ENCODE assay signal across 8 cellular contexts in genomic region chr17:50151041-50151936, GRCh38.
A peak's percentile ranks its signal among the peaks of the same experiment; 100 is the strongest.
DNase-seq lines count a peak whose midpoint lies in the region; ATAC-seq and TF ChIP-seq lines count a peak whose summit lies in the region.

No MANE protein-coding gene starts in this region.

- peak; percentile 40 for ATAC-seq in HG03520 (IDR thresholded peaks at IDR 0.05; ENCODE audit: unreplicated experiment)

- peak; percentile 51 for TF ChIP-seq CTCF in AG09319 (IDR thresholded peaks at IDR 0.05; ENCODE audit: low read depth, low read length)

- peak; percentile 58 for TF ChIP-seq POLR2A in GM18951 (IDR thresholded peaks at IDR 0.05; ENCODE audit: extremely low read depth, insufficient read depth, insufficient read length)

- peak; percentile 78 for DNase-seq in AG09319 (ENCODE audit: extremely low read depth, low read depth)
- DNase-seq in NCI-H748 treated with DMSO at 0.1 percent for 48 hours (lab: John Stamatoyannopoulos, UW) = peak; percentile 74
- peak; percentile 92 for DNase-seq in activated CD8-positive, alpha-beta memory T cell treated with anti-CD3 and anti-CD28 coated beads for 24 hours
- DNase-seq in effector CD4-positive, alpha-beta T cell = peak; percentile 78
- peak; percentile 95 for DNase-seq in medulla oblongata (ENCODE audit: extremely low spot score)
- peak; percentile 74 to 90 (median 76) for DNase-seq in stimulated activated CD4-positive, alpha-beta T cell treated with anti-CD3 and anti-CD28 coated beads, TNF-alpha, amount 100 ng/mL, for 24 hours (ENCODE audit: low read depth in 3 of 3)

- in situ Hi-C loops in GM18951 (cut with MboI; ENCODE audit: low sequenced_read_pairs, unreplicated experiment) = no loop called here

Comparison
In these comparisons a context has a peak if more than half of its experiments do, and no peak if none do; other contexts are left out.
1. Peak in every context shown above with its lines: DNase-seq and ATAC-seq.